In genomic region chr16:85646358-85646907, GRCh38 we compare ENCODE assay signal across 2 cellular contexts.
TF ChIP-seq lines count a peak whose summit lies in the region.

No MANE protein-coding gene starts in this region.

TF ChIP-seq in HepG2, 621 proteins besides CTCF, POLR2A, EP300 and RAD21 (continues in another document):
- TF ChIP-seq NR0B2 (CRISPR knock-in tag; IDR thresholded peaks at IDR 0.05): 0 out of 2 replicates have a peak, but pooled peaks have one; percentile 4
- TF ChIP-seq ZNF362 (CRISPR knock-in tag; IDR thresholded peaks at IDR 0.05; ENCODE audit: borderline replicate concordance): no peak
- TF ChIP-seq ZBTB38 (CRISPR knock-in tag; IDR thresholded peaks at IDR 0.05): peak; percentile 58
- TF ChIP-seq AGO2 (optimal IDR thresholded peaks at IDR 0.05; ENCODE audit: low read depth, low read length): peak; percentile 78
- no peak for TF ChIP-seq SMAD3 (CRISPR knock-in tag; IDR thresholded peaks at IDR 0.05)
- no peak for TF ChIP-seq ZSCAN20 (CRISPR knock-in tag; IDR thresholded peaks at IDR 0.05; ENCODE audit: borderline replicate concordance)
- no peak for TF ChIP-seq NONO (IDR thresholded peaks at IDR 0.05)
- 0 out of 2 replicates have a peak, but pooled peaks have one; percentile 46 for TF ChIP-seq NONO (CRISPR knock-in tag; conservative IDR thresholded peaks at IDR 0.05)
- no peak for TF ChIP-seq BRCA1 (CRISPR knock-in tag; IDR thresholded peaks at IDR 0.05)
- TF ChIP-seq GABPB1 (CRISPR knock-in tag; IDR thresholded peaks at IDR 0.05): 0 out of 2 replicates have a peak, but pooled peaks have one; percentile 6
- TF ChIP-seq ZBTB4 (CRISPR knock-in tag; IDR thresholded peaks at IDR 0.05; ENCODE audit: borderline replicate concordance): peak; percentile 24; the same call in 1 of the 2 replicates
- TF ChIP-seq MXD1 (CRISPR knock-in tag; IDR thresholded peaks at IDR 0.05): peak; percentile 61; the same call in 1 of the 2 replicates
- TF ChIP-seq TBX2 (CRISPR knock-in tag; IDR thresholded peaks at IDR 0.05; ENCODE audit: borderline replicate concordance): 0 out of 2 replicates have a peak, but pooled peaks have one; percentile 20
- TF ChIP-seq ZSCAN5A (CRISPR knock-in tag; IDR thresholded peaks at IDR 0.05; ENCODE audit: borderline replicate concordance): no peak
- peak; percentile 31; the same call in 1 of the 2 replicates for TF ChIP-seq MAX (IDR thresholded peaks at IDR 0.05)
- TF ChIP-seq KDM5B (CRISPR knock-in tag; IDR thresholded peaks at IDR 0.05; ENCODE audit: borderline replicate concordance): peak; percentile 24; the same call in 1 of the 2 replicates
- peak; percentile 40; the same call in 1 of the 2 replicates for TF ChIP-seq ZNF768 (CRISPR knock-in tag; IDR thresholded peaks at IDR 0.05)
- TF ChIP-seq ZFX (CRISPR knock-in tag; IDR thresholded peaks at IDR 0.05; ENCODE audit: low read depth): peak; percentile 30; the same call in 1 of the 2 replicates

TF ChIP-seq in IMR-90, 13 proteins besides CTCF, POLR2A, EP300 and RAD21:
- TF ChIP-seq MXI1 (IDR thresholded peaks at IDR 0.05; ENCODE audit: borderline replicate concordance, low read depth, low read length) (no peak), FOS (IDR thresholded peaks at IDR 0.05; ENCODE audit: low read depth, low read length) (no peak), CHD1 (IDR thresholded peaks at IDR 0.05; ENCODE audit: low read depth, low read length) (no peak), BHLHE40 (IDR thresholded peaks at IDR 0.05; ENCODE audit: low read depth, low read length) (no peak), ELK1 (IDR thresholded peaks at IDR 0.05; ENCODE audit: borderline replicate concordance, low read depth, low read length) (no peak), NFE2L2 (IDR thresholded peaks at IDR 0.05; ENCODE audit: low read depth, low read length) (no peak), USF2 (IDR thresholded peaks at IDR 0.05; ENCODE audit: low read depth, low read length) (no peak), CEBPB (IDR thresholded peaks at IDR 0.05; ENCODE audit: low read depth, low read length) (no peak), SMC3 (IDR thresholded peaks at IDR 0.05; ENCODE audit: low read depth, low read length) (no peak)
